In genomic region chr6:28940294-28940858, GRCh38 we compare ENCODE assay signal across 7 cellular contexts. TPM values are rescaled to one million over a fixed set of nuclear protein-coding genes. Genes with fewer than 3 reads are reported as not detected.
DNase-seq lines count a peak whose midpoint lies in the region; ATAC-seq and TF ChIP-seq lines count a peak whose summit lies in the region.

No MANE protein-coding gene starts in this region.

- TF ChIP-seq POLR2A in esophagus muscularis mucosa (IDR thresholded peaks at IDR 0.05; ENCODE audit: low read depth) (no peak), transverse colon (IDR thresholded peaks at IDR 0.05) (no peak)

- peak overlapping the region; percentile 59 to 71 (median 62) for H3K4me3 ChIP-seq in esophagus muscularis mucosa
- H3K4me3 ChIP-seq in naive thymus-derived CD4-positive, alpha-beta T cell (ENCODE audit: low read length): peak overlapping the region; percentile 82
- peak overlapping the region; percentile 36 to 65 (median 44) for H3K4me3 ChIP-seq in transverse colon

- in situ Hi-C loops in transverse colon (cut with MboI; ENCODE audit: low pct_ligation_motif_present in 1 of 4, low pct_unique_long_range_greater_than_20kb in 1 of 4, low sequenced_read_pairs in 3 of 4): no loop called here

- H3K27ac ChIP-seq in esophagus muscularis mucosa (replicated peaks in 1 of 4) (peak overlapping the region; percentile 76 to 86 (median 82)), transverse colon (peak overlapping the region; percentile 67 to 86 (median 83))
- H3K27ac ChIP-seq in naive thymus-derived CD4-positive, alpha-beta T cell (ENCODE audit: low read depth, low read length): peak overlapping the region; percentile 60

- under 1% methylated on average over 17 of the region's 17 CpGs for WGBS in esophagus muscularis mucosa
- WGBS in transverse colon (ENCODE audit: low coverage in 1 of 2), 2 donors: 0 to 1% methylated on average over 17 of the region's 17 CpGs

- H3K36me3 ChIP-seq in esophagus muscularis mucosa (no peaks in the 10 kb centered on the region), transverse colon (no peaks in the 10 kb centered on the region)
- H3K36me3 ChIP-seq in naive thymus-derived CD4-positive, alpha-beta T cell (ENCODE audit: control insufficient read depth in 2 of 3, insufficient read depth in 3 of 3, low read length in 3 of 3): no peaks in the 10 kb centered on the region

- H3K4me1 Mint-ChIP-seq in naive thymus-derived CD4-positive, alpha-beta T cell: peaks cover 34 to 71% (median 58%) of the 10 kb centered on the region in 7 donors

- H3K9me3 ChIP-seq in esophagus muscularis mucosa (no peaks in the 10 kb centered on the region), transverse colon (no peaks in the 10 kb centered on the region)
- H3K9me3 ChIP-seq in naive thymus-derived CD4-positive, alpha-beta T cell (ENCODE audit: control insufficient read depth in 2 of 3, low read length in 3 of 3): no peaks in the 10 kb centered on the region

- peak overlapping the region; percentile 86 to 99 (median 92) for H3K4me3 Mint-ChIP-seq in naive thymus-derived CD4-positive, alpha-beta T cell

- peak; percentile 29 for ATAC-seq in GM18502 (IDR thresholded peaks at IDR 0.05; ENCODE audit: poor library complexity, unreplicated experiment)
- ATAC-seq in HG02885 (IDR thresholded peaks at IDR 0.05; ENCODE audit: poor library complexity, unreplicated experiment): peak; percentile 36
- peak; percentile 25 for ATAC-seq in naive thymus-derived CD4-positive, alpha-beta T cell

- TF ChIP-seq EP300 in esophagus muscularis mucosa (IDR thresholded peaks at IDR 0.05) (no peak), transverse colon (IDR thresholded peaks at IDR 0.05; ENCODE audit: low read depth) (no peak)

- no peak for TF ChIP-seq CTCF in esophagus muscularis mucosa (IDR thresholded peaks at IDR 0.05)
- no peak for TF ChIP-seq CTCF in transverse colon (IDR thresholded peaks at IDR 0.05)

- H3K36me3 Mint-ChIP-seq in naive thymus-derived CD4-positive, alpha-beta T cell: peaks cover 0 to 7% (median 0%) of the 10 kb centered on the region in 5 donors

- peaks cover 0 to 6% (median 0%) of the 10 kb centered on the region in 5 donors for H3K27me3 Mint-ChIP-seq in naive thymus-derived CD4-positive, alpha-beta T cell

- H3K27ac Mint-ChIP-seq in naive thymus-derived CD4-positive, alpha-beta T cell: peak overlapping the region; percentile 90 to 99 (median 94)

- peak; percentile 53 for DNase-seq in NCI-H524 treated with DMSO at 0.1 percent for 48 hours (lab: John Stamatoyannopoulos, UW)
- peak; percentile 52 for DNase-seq in activated T-cell treated with anti-CD3 and anti-CD28 coated beads for 24 hours (ENCODE audit: low read depth)
- DNase-seq in esophagus muscularis mucosa (ENCODE audit: extremely low spot score): no peak
- peak in 3 of 9 donors; percentile 17 to 39 (median 29) for DNase-seq in naive thymus-derived CD4-positive, alpha-beta T cell
- peak; percentile 41 for DNase-seq in transverse colon

- CTCF ChIA-PET in naive thymus-derived CD4-positive, alpha-beta T cell (lab: Charles Lee): interaction anchor here (0.9 to 2.4 kb wide), 6 partner anchors 16 to 102 kb away, joined by 4 to 16 read pairs (median 4); partner anchors contain the start of gene TRIM27

- H3K27me3 ChIP-seq in esophagus muscularis mucosa (no peaks in the 10 kb centered on the region), transverse colon (no peaks in the 10 kb centered on the region)
- no peaks in the 10 kb centered on the region for H3K27me3 ChIP-seq in naive thymus-derived CD4-positive, alpha-beta T cell (ENCODE audit: control insufficient read depth in 2 of 2, insufficient read depth in 2 of 2, low read length in 2 of 2)

- H3K9me3 Mint-ChIP-seq in naive thymus-derived CD4-positive, alpha-beta T cell: peaks cover 0 to 28% (median 0%) of the 10 kb centered on the region in 11 donors

- H3K4me1 ChIP-seq in esophagus muscularis mucosa: peaks cover 8 to 38% (median 35%) of the 10 kb centered on the region in 4 donors
- H3K4me1 ChIP-seq in naive thymus-derived CD4-positive, alpha-beta T cell (ENCODE audit: control insufficient read depth in 2 of 2, insufficient read depth in 2 of 2, low read length in 2 of 2): peaks cover 22 to 30% of the 10 kb centered on the region in 2 donors
- peaks cover 7 to 38% (median 29%) of the 10 kb centered on the region in 4 donors for H3K4me1 ChIP-seq in transverse colon

- POLR2A ChIA-PET in naive thymus-derived CD4-positive, alpha-beta T cell (lab: Charles Lee): interaction anchor here (0.7 to 11.3 kb wide), 18 partner anchors 13 to 1130 kb away, joined by 3 to 125 read pairs (median 6); partner anchors contain the start of gene TRIM27

- intact Hi-C loops in esophagus muscularis mucosa (cut with DNase I): loop anchor here (5.0 kb wide), 3 partner anchors 43 to 103 kb away; no protein-coding TSS in a partner anchor
- intact Hi-C loops in naive thymus-derived CD4-positive, alpha-beta T cell (cut with micrococcal nuclease): loop anchor here (1.0 to 10.0 kb wide), 9 partner anchors 92 to 1766 kb away; partner anchors contain the start of gene ZNF184 (in 1 of the 2)
- intact Hi-C loops in transverse colon (cut with DNase I; ENCODE audit: low total_unique reads): loop anchor here (5.0 kb wide), 1 partner anchor 42 kb away; no protein-coding TSS in a partner anchor

RNA-seq across cellular contexts. Expression of gene TRIM27, which starts 16.6 kb away (rescaled TPM):
- 10 to 100 TPM; 31.1 to 42.2 (median 36.0) TPM for total RNA-seq in esophagus muscularis mucosa
- 10 to 100 TPM; 22.9 to 93.9 (median 67.5) TPM for total RNA-seq in naive thymus-derived CD4-positive, alpha-beta T cell
- 10 to 100 TPM; 53.0 to 82.2 TPM for polyA plus RNA-seq in naive thymus-derived CD4-positive, alpha-beta T cell
- 100 to 1,000 TPM in 1 of 4 donors, 10 to 100 TPM in 3; 27.3 to 237 (median 48.9) TPM for total RNA-seq in transverse colon
